Comparison of ENCODE assay signal across 17 cellular contexts in the genomic region with DNA sequence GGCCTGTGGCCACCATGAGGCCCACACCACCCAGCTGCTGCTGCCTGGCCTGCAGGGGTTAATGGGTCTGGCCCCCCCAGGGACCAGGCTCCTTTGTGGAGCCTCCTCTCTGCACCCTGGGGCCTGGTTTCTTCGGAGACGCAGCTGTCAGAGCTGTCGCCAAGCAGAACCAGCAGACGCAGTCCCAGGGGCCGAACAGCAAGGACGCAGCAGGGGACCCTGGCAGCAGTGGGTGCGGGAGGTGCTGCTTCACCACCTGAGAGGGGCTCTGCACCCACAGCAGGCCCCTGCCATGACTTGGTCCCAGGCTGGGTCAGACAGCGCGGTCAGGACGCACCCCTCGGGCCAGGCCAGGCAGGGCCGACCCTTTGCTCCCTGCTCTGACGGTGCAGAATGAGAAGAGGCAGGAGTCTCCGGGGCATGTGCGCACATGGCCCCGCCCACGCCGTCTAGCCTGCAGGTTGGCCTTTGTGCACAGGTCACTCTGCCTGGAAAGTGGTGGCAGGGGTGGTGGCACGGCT. TPM values are rescaled to one million over a fixed set of nuclear protein-coding genes. Genes with fewer than 3 reads are reported as not detected.
A peak's percentile ranks its signal among the peaks of the same experiment; 100 is the strongest.
DNase-seq lines count a peak whose midpoint lies in the region; ATAC-seq, FAIRE-seq and TF ChIP-seq lines count a peak whose summit lies in the region.
"Had no signal": no experiment of that assay in that cellular context is flagged by ENCODE, and none has a peak within 500 bp of the region (broad histone marks: within the 10 kb centered on the region; RNA-seq: fewer than 3 reads in every experiment).

No MANE protein-coding gene starts in this region.

- H3K27ac ChIP-seq in left ventricle myocardium inferior (replicated peaks): no peak overlapping the region
- no peak overlapping the region for H3K27ac ChIP-seq in Panc1 (ENCODE audit: low read length)
- no peak overlapping the region for H3K27ac ChIP-seq in HepG2 (ENCODE audit: extremely low read length, insufficient read depth, low read length)
- H3K27ac ChIP-seq in tibial artery: no peak overlapping the region

- CTCF ChIA-PET in Panc1 (lab: Charles Lee) (no interaction called here), HepG2 (lab: Yijun Ruan, JAX; ENCODE audit: low intra/inter-chr PET ratio, low total read pairs) (no interaction called here)

- H3K36me3 ChIP-seq in left ventricle myocardium inferior: peaks cover 35% of the 10 kb centered on the region
- no peaks in the 10 kb centered on the region for H3K36me3 ChIP-seq in Panc1 (ENCODE audit: control insufficient read depth, insufficient read depth, low read length)
- H3K36me3 ChIP-seq in HepG2 (replicated peaks in 1 of 2; ENCODE audit: control insufficient read depth in 1 of 2, insufficient read depth in 2 of 2, low read length in 2 of 2): no peaks in the 10 kb centered on the region
- H3K36me3 ChIP-seq in tibial artery: peaks cover 0 to 23% (median 13%) of the 10 kb centered on the region in 3 donors

- no peak overlapping the region for H3K27ac Mint-ChIP-seq in stimulated activated memory B cell treated with anti-CD40 and anti-IgM and Interleukin-4, amounts not matched to agents 10 μg/mL and 1 μg/mL and 100 μg/mL, for 72 hours
- H3K27ac Mint-ChIP-seq: CD4-positive, alpha-beta T cell had no signal

- TF ChIP-seq RAD21 in HepG2 (CRISPR knock-in tag; IDR thresholded peaks at IDR 0.05): no peak

- H3K36me3 Mint-ChIP-seq in stimulated activated memory B cell treated with anti-CD40 and anti-IgM and Interleukin-4, amounts not matched to agents 10 μg/mL and 1 μg/mL and 100 μg/mL, for 72 hours: peaks cover 5% of the 10 kb centered on the region

- POLR2A ChIA-PET in Panc1 (lab: Charles Lee) (no interaction called here), HepG2 (lab: Yijun Ruan, JAX) (no interaction called here)

- H3K4me1 ChIP-seq in left ventricle myocardium inferior (no peaks in the 10 kb centered on the region), Panc1 (ENCODE audit: control insufficient read depth, insufficient read depth, low read length) (no peaks in the 10 kb centered on the region), HepG2 (ENCODE audit: insufficient read depth, low read length) (no peaks in the 10 kb centered on the region), tibial artery (no peaks in the 10 kb centered on the region)
- H3K4me1 ChIP-seq: HAP-1 had no signal

- no peaks in the 10 kb centered on the region for H3K79me2 ChIP-seq in HepG2 (ENCODE audit: insufficient read depth, low read length)

- DNase-seq in left cardiac atrium (peak; percentile 18), left ventricle myocardium inferior (no peak), Panc1 (ENCODE audit: low read depth, low spot score) (no peak), HepG2 (ENCODE audit: low spot score) (no peak), tibial artery (peak; percentile 9 to 61), NOMO-1 treated with DMSO at 0.1 percent for 48 hours (lab: John Stamatoyannopoulos, UW; ENCODE audit: unreplicated experiment) (no peak)
- DNase-seq: CD4-positive, alpha-beta T cell; Karpas-422; MM.1S; NCI-H1105 treated with DMSO at 0.1 percent for 48 hours; NCI-H1930; NCI-H2171 treated with DMSO at 0.1 percent for 48 hours; NCI-H510A had no signal

- BruUV-seq in Panc1 (replicated peaks; lab: Mats Ljungman, UMichigan) (no TSS peak), HepG2 (replicated peaks; lab: Mats Ljungman, UMichigan) (no TSS peak)

- H3K4me2 ChIP-seq in HepG2 (ENCODE audit: low read depth, low read length): no peak overlapping the region

- H3K4me1 Mint-ChIP-seq in stimulated activated memory B cell treated with anti-CD40 and anti-IgM and Interleukin-4, amounts not matched to agents 10 μg/mL and 1 μg/mL and 100 μg/mL, for 72 hours: no peaks in the 10 kb centered on the region

- no peak for TF ChIP-seq POLR2A in HepG2 (IDR thresholded peaks at IDR 0.05; ENCODE audit: insufficient read depth in 1 of 2, low read depth in 2 of 2, low read length in 2 of 2)

- no peak overlapping the region for H2AFZ ChIP-seq in HepG2 (ENCODE audit: low read length)

- peaks cover 26% of the 10 kb centered on the region for H3K9me3 ChIP-seq in left ventricle myocardium inferior (replicated peaks)
- H3K9me3 ChIP-seq in Panc1 (ENCODE audit: control insufficient read depth, insufficient read depth, low read depth, low read length): no peaks in the 10 kb centered on the region
- H3K9me3 ChIP-seq in HepG2 (ENCODE audit: low read length): peaks cover 10% of the 10 kb centered on the region
- peaks cover 5 to 23% (median 21%) of the 10 kb centered on the region in 3 donors for H3K9me3 ChIP-seq in tibial artery

- H3K9ac ChIP-seq in HepG2 (ENCODE audit: insufficient read depth, low read depth, low read length): no peak overlapping the region

- H3K27me3 ChIP-seq in left ventricle myocardium inferior (ENCODE audit: low read depth) (no peaks in the 10 kb centered on the region), Panc1 (ENCODE audit: control insufficient read depth, insufficient read depth, low read length) (no peaks in the 10 kb centered on the region), HepG2 (ENCODE audit: control insufficient read depth in 1 of 2, insufficient read depth in 2 of 2, low read length in 2 of 2) (peaks cover 3 to 5% of the 10 kb centered on the region in 2 experiments; a peak in 2 of 5 replicates), tibial artery (peaks cover 0 to 11% of the 10 kb centered on the region in 2 donors)

- 77% methylated on average over 6 of the region's 19 CpGs for WGBS in HepG2 (ENCODE audit: low lambda C conversion rate)

- intact Hi-C loops in left cardiac atrium (cut with DNase I): no loop called here
- intact Hi-C loops in left ventricle myocardium inferior (cut with micrococcal nuclease): no loop called here
- intact Hi-C loops in Panc1 (cut with micrococcal nuclease; ENCODE audit: unreplicated experiment): no loop called here
- intact Hi-C loops in HepG2 (cut with micrococcal nuclease; ENCODE audit: unreplicated experiment): no loop called here
- intact Hi-C loops in tibial artery (cut with DNase I; ENCODE audit: low total_unique reads): no loop called here

- FAIRE-seq in HepG2 (lab: Jason Lieb, UNC): no peak

- no peaks in the 10 kb centered on the region for H4K20me1 ChIP-seq in HepG2 (ENCODE audit: insufficient read depth, low read length)

- TF ChIP-seq CTCF in left ventricle myocardium inferior (IDR thresholded peaks at IDR 0.05; ENCODE audit: borderline replicate concordance): no peak
- no peak for TF ChIP-seq CTCF in Panc1 (IDR thresholded peaks at IDR 0.05)
- TF ChIP-seq CTCF in HepG2 (CRISPR knock-in tag; IDR thresholded peaks at IDR 0.05): no peak
- TF ChIP-seq CTCF in tibial artery (IDR thresholded peaks at IDR 0.05): no peak

- in situ Hi-C loops in Panc1 (cut with HindIII; ENCODE audit: low pct_unique_long_range_greater_than_20kb, low sequenced_read_pairs): no loop called here
- in situ Hi-C loops in HepG2 (cut with HindIII; ENCODE audit: extremely low pct_ligation_motif_present, low pct_unique_long_range_greater_than_20kb): no loop called here

- H3K27me3 Mint-ChIP-seq in stimulated activated memory B cell treated with anti-CD40 and anti-IgM and Interleukin-4, amounts not matched to agents 10 μg/mL and 1 μg/mL and 100 μg/mL, for 72 hours: peaks cover 18% of the 10 kb centered on the region

- no peak for TF ChIP-seq EP300 in HepG2 (IDR thresholded peaks at IDR 0.05; ENCODE audit: low read depth in 2 of 2, low read length in 2 of 2)
- TF ChIP-seq EP300 in HepG2 (CRISPR knock-in tag; IDR thresholded peaks at IDR 0.05; ENCODE audit: borderline replicate concordance): no peak

- peaks cover 19% of the 10 kb centered on the region for H3K9me3 Mint-ChIP-seq in stimulated activated memory B cell treated with anti-CD40 and anti-IgM and Interleukin-4, amounts not matched to agents 10 μg/mL and 1 μg/mL and 100 μg/mL, for 72 hours

- H3K4me3 Mint-ChIP-seq in stimulated activated memory B cell treated with anti-CD40 and anti-IgM and Interleukin-4, amounts not matched to agents 10 μg/mL and 1 μg/mL and 100 μg/mL, for 72 hours: no peak overlapping the region
- H3K4me3 Mint-ChIP-seq: CD4-positive, alpha-beta T cell had no signal

- H3K4me3 ChIP-seq in left ventricle myocardium inferior (no peak overlapping the region), Panc1 (ENCODE audit: low read depth in 2 of 2, low read length in 2 of 2) (no peak overlapping the region), HepG2 (replicated peaks in 1 of 3; ENCODE audit: insufficient read depth in 1 of 3, low read depth in 2 of 3, low read length in 3 of 3) (no peak overlapping the region; a peak in 1 of 6 replicates), tibial artery (no peak overlapping the region)
- H3K4me3 ChIP-seq: HAP-1 had no signal

- ATAC-seq in left cardiac atrium (no peak), Panc1 (peak; percentile 52; the same call in 1 of the 2 replicates), HepG2 (peak; percentile 77), GM21723 (IDR thresholded peaks at IDR 0.05; ENCODE audit: unreplicated experiment) (no peak)
- no peak for ATAC-seq in stimulated activated memory B cell treated with anti-CD40 and anti-IgM and Interleukin-4, amounts not matched to agents 10 μg/mL and 1 μg/mL and 100 μg/mL, for 72 hours

RNA-seq across cellular contexts. Expression of a gene that starts 30.5 kb away (rescaled TPM):
- total RNA-seq in left cardiac atrium (10 to 100 TPM; 22.4 to 25.5 TPM), left ventricle myocardium inferior (26.1 TPM), Panc1 (2021; ENCODE audit: unreplicated experiment) (43.7 TPM), HepG2 (2016; rRNA removed; fragmentation: Illumina TruSeq; extraction: Trizol) (0.04 TPM in 1 of 2 replicates, not detected in the other)
- 62.1 TPM for polyA plus RNA-seq in Panc1 (2012; ENCODE audit: insufficient read length)
- total RNA-seq in HepG2 (2016; cell fraction: cytosol; rRNA removed; fragmentation: Illumina TruSeq; extraction: Trizol; ENCODE audit: low read depth): not detected in 2 replicates
- not detected in 2 replicates for total RNA-seq in HepG2 (2016; cell fraction: insoluble cytoplasmic fraction; rRNA removed; fragmentation: Illumina TruSeq; extraction: Trizol)
- not detected in 2 replicates for total RNA-seq in HepG2 (2016; cell fraction: membrane; rRNA removed; fragmentation: Illumina TruSeq; extraction: Trizol)
- total RNA-seq in HepG2 (2016; cell fraction: nucleus; rRNA removed; fragmentation: Illumina TruSeq; extraction: Trizol): not detected in 2 replicates
- polyA plus RNA-seq in HepG2 (2011; rRNA removed): 0.16 and 0.22 TPM in 2 replicates
- polyA plus RNA-seq in HepG2 (2011; cell fraction: cytosol; rRNA removed): 0.04 and 0.10 TPM in 2 replicates
- 1.3 and 3.3 TPM in 2 replicates for polyA plus RNA-seq in HepG2 (2011; cell fraction: nucleus; rRNA removed)
- 0.16 TPM in 1 of 2 replicates, not detected in the other for polyA plus RNA-seq in HepG2 (2012)
- polyA plus RNA-seq in HepG2 (2016; cell fraction: cytosol; fragmentation: Illumina TruSeq; extraction: Trizol; ENCODE audit: low read depth): not detected in 2 replicates
- polyA plus RNA-seq in HepG2 (2016; cell fraction: insoluble cytoplasmic fraction; fragmentation: Illumina TruSeq; extraction: Trizol; ENCODE audit: low read depth): not detected in 2 replicates
- polyA plus RNA-seq in HepG2 (2016; cell fraction: membrane; fragmentation: Illumina TruSeq; extraction: Trizol; ENCODE audit: low read depth): not detected in 2 replicates
- polyA plus RNA-seq in HepG2 (2016; cell fraction: nucleus; fragmentation: Illumina TruSeq; extraction: Trizol; ENCODE audit: insufficient read depth, low read depth): not detected in 2 replicates
- polyA minus RNA-seq in HepG2 (2011; rRNA and poly(A)+ RNA removed; ENCODE audit: low replicate concordance): 0.36 and 6.6 TPM in 2 replicates
- polyA minus RNA-seq in HepG2 (2011; cell fraction: cytosol; rRNA and poly(A)+ RNA removed): 0.44 TPM in 1 of 2 replicates, not detected in the other
- 0.13 TPM in 1 of 2 replicates, not detected in the other for polyA minus RNA-seq in HepG2 (2011; cell fraction: nucleus; rRNA and poly(A)+ RNA removed)
- total RNA-seq: RPMI7951 had no signal

RNA-seq across cellular contexts. Expression of a gene that starts 43.0 kb away (rescaled TPM):
- total RNA-seq in left cardiac atrium: 10 to 100 TPM; 25.9 to 29.1 TPM
- 22.9 TPM for total RNA-seq in left ventricle myocardium inferior
- 75.3 TPM for total RNA-seq in Panc1 (2021; ENCODE audit: unreplicated experiment)
- 86.7 TPM for polyA plus RNA-seq in Panc1 (2012; ENCODE audit: insufficient read length)
- 4.0 and 5.8 TPM in 2 replicates for total RNA-seq in HepG2 (2016; rRNA removed; fragmentation: Illumina TruSeq; extraction: Trizol)
- 9.0 and 9.9 TPM in 2 replicates for total RNA-seq in HepG2 (2016; cell fraction: cytosol; rRNA removed; fragmentation: Illumina TruSeq; extraction: Trizol; ENCODE audit: low read depth)
- total RNA-seq in HepG2 (2016; cell fraction: insoluble cytoplasmic fraction; rRNA removed; fragmentation: Illumina TruSeq; extraction: Trizol): 4.4 and 5.8 TPM in 2 replicates
- total RNA-seq in HepG2 (2016; cell fraction: membrane; rRNA removed; fragmentation: Illumina TruSeq; extraction: Trizol): 7.1 and 10.6 TPM in 2 replicates
- 2.4 and 2.7 TPM in 2 replicates for total RNA-seq in HepG2 (2016; cell fraction: nucleus; rRNA removed; fragmentation: Illumina TruSeq; extraction: Trizol)
- 6.1 and 6.7 TPM in 2 replicates for polyA plus RNA-seq in HepG2 (2011; rRNA removed)
- 5.7 and 9.2 TPM in 2 replicates for polyA plus RNA-seq in HepG2 (2011; cell fraction: cytosol; rRNA removed)
- 5.6 and 6.5 TPM in 2 replicates for polyA plus RNA-seq in HepG2 (2011; cell fraction: nucleus; rRNA removed)
- 4.5 and 5.4 TPM in 2 replicates for polyA plus RNA-seq in HepG2 (2012)
- 11.3 and 13.8 TPM in 2 replicates for polyA plus RNA-seq in HepG2 (2016; cell fraction: cytosol; fragmentation: Illumina TruSeq; extraction: Trizol; ENCODE audit: low read depth)
- 4.0 and 5.1 TPM in 2 replicates for polyA plus RNA-seq in HepG2 (2016; cell fraction: insoluble cytoplasmic fraction; fragmentation: Illumina TruSeq; extraction: Trizol; ENCODE audit: low read depth)
- 7.8 and 10.1 TPM in 2 replicates for polyA plus RNA-seq in HepG2 (2016; cell fraction: membrane; fragmentation: Illumina TruSeq; extraction: Trizol; ENCODE audit: low read depth)
- polyA plus RNA-seq in HepG2 (2016; cell fraction: nucleus; fragmentation: Illumina TruSeq; extraction: Trizol; ENCODE audit: insufficient read depth, low read depth): 5.5 and 5.6 TPM in 2 replicates
- 3.5 and 4.3 TPM in 2 replicates for polyA minus RNA-seq in HepG2 (2011; rRNA and poly(A)+ RNA removed; ENCODE audit: low replicate concordance)
- 1.3 and 3.4 TPM in 2 replicates for polyA minus RNA-seq in HepG2 (2011; cell fraction: cytosol; rRNA and poly(A)+ RNA removed)
- 1.3 and 1.9 TPM in 2 replicates for polyA minus RNA-seq in HepG2 (2011; cell fraction: nucleus; rRNA and poly(A)+ RNA removed)

Comparison
In these comparisons a context has a peak if more than half of its experiments do, and no peak if none do; other contexts are left out.
1. DNase-seq: peak in left cardiac atrium (single experiment) and tibial artery (2 of 2); none in left ventricle myocardium inferior (single experiment), Panc1 (single experiment), HepG2 (single experiment) and NOMO-1 treated with DMSO at 0.1 percent for 48 hours (single experiment).
2. ATAC-seq: peak in Panc1 (single experiment) and HepG2 (single experiment); none in left cardiac atrium (0 of 2), GM21723 (single experiment) and stimulated activated memory B cell treated with anti-CD40 and anti-IgM and Interleukin-4, amounts not matched to agents 10 μg/mL and 1 μg/mL and 100 μg/mL, for 72 hours (single experiment).
3. RNA of a gene that starts 30.5 kb away (total RNA-seq): 43.7 TPM in Panc1 (single experiment), 26.1 TPM in left ventricle myocardium inferior (single experiment) and 22.4 to 25.5 TPM in left cardiac atrium; 0.04 TPM in HepG2; every median in the first group is over 10 times any median in the second.